Comparison of ENCODE assay signal across 8 cellular contexts in genomic region chr13:40789275-40790231, GRCh38. TPM values are rescaled to one million over a fixed set of nuclear protein-coding genes. Genes with fewer than 3 reads are reported as not detected.
DNase-seq lines count a peak whose midpoint lies in the region; ATAC-seq and TF ChIP-seq lines count a peak whose summit lies in the region.

TSS of gene SLC25A15 (plus strand) at chr13:40789611. CDS start at chr13:40793227, 3,616 bp downstream.

- DNase-seq in Caki2 (ENCODE audit: low read depth) (peak; percentile 83), PC-9 (peak; percentile 66 to 88), esophagus squamous epithelium (lab: John Stamatoyannopoulos, UW) (peak; percentile 4), myocyte (ENCODE audit: low read depth) (peak; percentile 88)
- DNase-seq in activated T-cell treated with anti-CD3 and anti-CD28 coated beads, Interleukin-2, amount 50 U/mL, for 48 hours, result peak; percentile 77 to 86
- peak; percentile 66 to 85 for DNase-seq in stimulated activated effector memory CD8-positive, alpha-beta T cell treated with anti-CD3 and anti-CD28 coated beads, Interleukin-12 subunit alpha, Interleukin-12 subunit beta, amount 100 ng/mL, for 72 hours (ENCODE audit: low spot score in 2 of 2)

- H3K4me1 ChIP-seq in PC-9 (replicated peaks; ENCODE audit: insufficient read depth) (peaks cover 6% of the 10 kb centered on the region; the same call in 1 of the 2 replicates), esophagus squamous epithelium (peaks cover 0 to 18% (median 4%) of the 10 kb centered on the region in 3 donors)

- H3K27me3 ChIP-seq in PC-9 (ENCODE audit: insufficient read depth, low read depth), result no peaks in the 10 kb centered on the region
- no peaks in the 10 kb centered on the region for H3K27me3 ChIP-seq in esophagus squamous epithelium

- no peaks in the 10 kb centered on the region for H3K9me3 Mint-ChIP-seq in stimulated activated effector memory CD8-positive, alpha-beta T cell treated with anti-CD3 and anti-CD28 coated beads, Interleukin-12 subunit alpha, Interleukin-12 subunit beta, amount 100 ng/mL, for 72 hours

- H3K4me3 Mint-ChIP-seq in stimulated activated effector memory CD8-positive, alpha-beta T cell treated with anti-CD3 and anti-CD28 coated beads, Interleukin-12 subunit alpha, Interleukin-12 subunit beta, amount 100 ng/mL, for 72 hours, result peak within 1 kb of the TSS; percentile 58

- in situ Hi-C loops in Caki2 (cut with HindIII; ENCODE audit: low pct_unique_long_range_greater_than_20kb, low sequenced_read_pairs), result no loop called here

- TF ChIP-seq CTCF in PC-9 (conservative IDR thresholded peaks at IDR 0.05), result no peak
- peak in 2 of 6 experiments; percentile 20 to 38 for TF ChIP-seq CTCF in esophagus squamous epithelium (IDR thresholded peaks at IDR 0.05)

- ATAC-seq in GM19438 (IDR thresholded peaks at IDR 0.05; ENCODE audit: low read depth, unreplicated experiment), result peak; percentile 74
- ATAC-seq in HG03558 (IDR thresholded peaks at IDR 0.05; ENCODE audit: extremely low read depth, unreplicated experiment), result peak; percentile 54
- peak; percentile 89 for ATAC-seq in stimulated activated effector memory CD8-positive, alpha-beta T cell treated with anti-CD3 and anti-CD28 coated beads, Interleukin-12 subunit alpha, Interleukin-12 subunit beta, amount 100 ng/mL, for 72 hours

- no TSS peak for BruUV-seq in PC-9 (replicated peaks; lab: Mats Ljungman, UMichigan)

- TF ChIP-seq POLR2A in esophagus squamous epithelium (IDR thresholded peaks at IDR 0.05), result peak in 2 of 4 donors; percentile 26 to 37

- H3K9me3 ChIP-seq in PC-9 (ENCODE audit: insufficient read depth, low read depth) (no peaks in the 10 kb centered on the region), esophagus squamous epithelium (no peaks in the 10 kb centered on the region)

- H3F3A ChIP-seq in PC-9 (ENCODE audit: insufficient read depth, low read depth), result no peaks in the 10 kb centered on the region

- H4K20me1 ChIP-seq in PC-9 (ENCODE audit: insufficient read depth), result no peaks in the 10 kb centered on the region

- intact Hi-C loops in PC-9 (cut with micrococcal nuclease; ENCODE audit: unreplicated experiment) (loop anchor here (1.0 to 5.0 kb wide), 3 partner anchors 18 to 273 kb away; partner anchors contain the start of genes MRPS31 and WBP4), esophagus squamous epithelium (cut with DNase I) (no loop called here)

- H3K4me3 ChIP-seq in PC-9, result peak within 1 kb of the TSS; percentile 94
- H3K4me3 ChIP-seq in esophagus squamous epithelium, result peak within 1 kb of the TSS; percentile 56 to 85 (median 80)

- peak within 1 kb of the TSS; percentile 88 for H3K4me2 ChIP-seq in PC-9

- peaks cover 31% of the 10 kb centered on the region for H3K4me1 Mint-ChIP-seq in stimulated activated effector memory CD8-positive, alpha-beta T cell treated with anti-CD3 and anti-CD28 coated beads, Interleukin-12 subunit alpha, Interleukin-12 subunit beta, amount 100 ng/mL, for 72 hours

- POLR2A ChIA-PET in PC-9 (lab: Charles Lee; ENCODE audit: unreplicated experiment), result interaction anchor here (0.7 kb wide), 1 partner anchor 153 kb away, joined by 3 read pairs; no protein-coding TSS in a partner anchor

- H3K79me2 ChIP-seq in PC-9 (ENCODE audit: low read depth), result 0 out of 2 replicates have a peak, but pooled peaks cover 9% of the 10 kb centered on the region

- peak within 1 kb of the TSS; percentile 72 for H3K27ac ChIP-seq in PC-9
- H3K27ac ChIP-seq in esophagus squamous epithelium, result peak within 1 kb of the TSS; percentile 79 to 90 (median 86)

- peaks cover 7% of the 10 kb centered on the region for H3K36me3 Mint-ChIP-seq in stimulated activated effector memory CD8-positive, alpha-beta T cell treated with anti-CD3 and anti-CD28 coated beads, Interleukin-12 subunit alpha, Interleukin-12 subunit beta, amount 100 ng/mL, for 72 hours

- WGBS in esophagus squamous epithelium, 2 donors, result 0 to 9% methylated on average over 4 to 5 of the region's 105 CpGs

- H3K9me2 ChIP-seq in PC-9 (ENCODE audit: insufficient read depth), result no peaks in the 10 kb centered on the region

- H3K27ac Mint-ChIP-seq in stimulated activated effector memory CD8-positive, alpha-beta T cell treated with anti-CD3 and anti-CD28 coated beads, Interleukin-12 subunit alpha, Interleukin-12 subunit beta, amount 100 ng/mL, for 72 hours, result no peak within 1 kb of the TSS

- no peaks in the 10 kb centered on the region for H3K36me3 ChIP-seq in PC-9 (ENCODE audit: low read depth)
- peaks cover 0 to 16% (median 0%) of the 10 kb centered on the region in 3 donors for H3K36me3 ChIP-seq in esophagus squamous epithelium

- CTCF ChIA-PET in PC-9 (lab: Charles Lee), result no interaction called here

- H2AFZ ChIP-seq in PC-9, result peak within 1 kb of the TSS; percentile 94

RNA-seq across cellular contexts. Expression of gene SLC25A15, which starts in this region (rescaled TPM):
- 26.4 and 26.7 TPM in 2 replicates for total RNA-seq in Caki2 (2014; rRNA removed; shearing (Covaris generic); ENCODE audit: low replicate concordance)
- total RNA-seq in PC-9 (2021) (7.2 and 10.9 TPM in 2 replicates), esophagus squamous epithelium (10 to 100 TPM in 2 of 4 donors, 1 to 10 TPM in 2; 6.4 to 12.1 (median 9.8) TPM), myocyte (20.7 and 22.5 TPM in 2 replicates)
- polyA plus RNA-seq in myocyte (2012), result 6.6 TPM

Comparison
In these comparisons a context has a peak if more than half of its experiments do, and no peak if none do; other contexts are left out.
1. Peak in every context shown above with its lines: DNase-seq, ATAC-seq, H3K4me3 ChIP-seq and H3K27ac ChIP-seq.
2. DNase-seq: peak in every context shown above with its lines; median percentile 88 in myocyte; 83 in Caki2; 82 in activated T-cell treated with anti-CD3 and anti-CD28 coated beads, Interleukin-2, amount 50 U/mL, for 48 hours; 77 in PC-9; 76 in stimulated activated effector memory CD8-positive, alpha-beta T cell treated with anti-CD3 and anti-CD28 coated beads, Interleukin-12 subunit alpha, Interleukin-12 subunit beta, amount 100 ng/mL, for 72 hours; 4 in esophagus squamous epithelium.